Comparison of ENCODE assay signal across 8 cellular contexts in genomic region chr14:65302571-65303184, GRCh38.
DNase-seq lines count a peak whose midpoint lies in the region; ATAC-seq lines count a peak whose summit lies in the region.

No MANE protein-coding gene starts in this region.

- H3K4me1 ChIP-seq in SJCRH30: no peaks in the 10 kb centered on the region

- H3K9me3 Mint-ChIP-seq in activated naive CD4-positive, alpha-beta T cell treated with anti-CD3 and anti-CD28 coated beads, Interleukin-2, amount 50 U/mL, for 72 hours: peaks cover 0 to 4% of the 10 kb centered on the region in 2 donors
- no peaks in the 10 kb centered on the region for H3K9me3 Mint-ChIP-seq in stimulated activated naive CD8-positive, alpha-beta T cell treated with anti-CD3 and anti-CD28 coated beads, Interleukin-15, amount 100 ng/mL, for 72 hours

- no peaks in the 10 kb centered on the region for H3K9me3 ChIP-seq in SJCRH30 (replicated peaks)

- peak overlapping the region; percentile 58 to 91 for H3K4me3 Mint-ChIP-seq in stimulated activated naive CD8-positive, alpha-beta T cell treated with anti-CD3 and anti-CD28 coated beads, Interleukin-15, amount 100 ng/mL, for 72 hours

- H3K27ac ChIP-seq in SJCRH30: no peak overlapping the region

- peak overlapping the region; percentile 79 to 87 for H3K27ac Mint-ChIP-seq in activated naive CD4-positive, alpha-beta T cell treated with anti-CD3 and anti-CD28 coated beads, Interleukin-2, amount 50 U/mL, for 72 hours
- peak overlapping the region; percentile 57 to 66 for H3K27ac Mint-ChIP-seq in stimulated activated naive CD8-positive, alpha-beta T cell treated with anti-CD3 and anti-CD28 coated beads, Interleukin-15, amount 100 ng/mL, for 72 hours

- ATAC-seq in GM18508 (IDR thresholded peaks at IDR 0.05; ENCODE audit: insufficient read depth, unreplicated experiment) (peak; percentile 30), GM21737 (IDR thresholded peaks at IDR 0.05; ENCODE audit: unreplicated experiment) (peak; percentile 51)
- peak; percentile 83 to 88 for ATAC-seq in activated naive CD4-positive, alpha-beta T cell treated with anti-CD3 and anti-CD28 coated beads, Interleukin-2, amount 50 U/mL, for 72 hours
- ATAC-seq in stimulated activated naive CD8-positive, alpha-beta T cell treated with anti-CD3 and anti-CD28 coated beads, Interleukin-15, amount 100 ng/mL, for 72 hours: peak; percentile 88

- H3K4me1 Mint-ChIP-seq in stimulated activated naive CD8-positive, alpha-beta T cell treated with anti-CD3 and anti-CD28 coated beads, Interleukin-15, amount 100 ng/mL, for 72 hours: peaks cover 84% of the 10 kb centered on the region

- no peaks in the 10 kb centered on the region for H3K27me3 Mint-ChIP-seq in stimulated activated naive CD8-positive, alpha-beta T cell treated with anti-CD3 and anti-CD28 coated beads, Interleukin-15, amount 100 ng/mL, for 72 hours

- peak; percentile 66 for DNase-seq in M059J (ENCODE audit: low read depth)
- peak; percentile 64 to 73 for DNase-seq in activated naive CD4-positive, alpha-beta T cell treated with anti-CD3 and anti-CD28 coated beads, Interleukin-2, amount 50 U/mL, for 72 hours (ENCODE audit: low spot score in 2 of 2)
- DNase-seq in stimulated activated naive CD8-positive, alpha-beta T cell treated with anti-CD3 and anti-CD28 coated beads, Interleukin-15, amount 100 ng/mL, for 72 hours: peak; percentile 69 to 86
- no peak for DNase-seq in SJCRH30
- DNase-seq in DMS79 treated with DMSO at 0.1 percent for 48 hours (lab: John Stamatoyannopoulos, UW): no peak
- no peak for DNase-seq in SK-N-DZ (ENCODE audit: low spot score)

- H3K36me3 ChIP-seq in SJCRH30: no peaks in the 10 kb centered on the region

- no peak overlapping the region for H3K4me3 ChIP-seq in SJCRH30

- H3K27me3 ChIP-seq in SJCRH30: no peaks in the 10 kb centered on the region; the same call in 1 of the 2 replicates

- H3K36me3 Mint-ChIP-seq in activated naive CD4-positive, alpha-beta T cell treated with anti-CD3 and anti-CD28 coated beads, Interleukin-2, amount 50 U/mL, for 72 hours: peaks cover 0 to 20% of the 10 kb centered on the region in 2 donors

Comparison
In these comparisons a context has a peak if more than half of its experiments do, and no peak if none do; other contexts are left out.
1. ATAC-seq: peak in every context shown above with its lines; median percentile 88 in stimulated activated naive CD8-positive, alpha-beta T cell treated with anti-CD3 and anti-CD28 coated beads, Interleukin-15, amount 100 ng/mL, for 72 hours; 86 in activated naive CD4-positive, alpha-beta T cell treated with anti-CD3 and anti-CD28 coated beads, Interleukin-2, amount 50 U/mL, for 72 hours; 51 in GM21737; 30 in GM18508.
2. DNase-seq: peak in M059J (single experiment), activated naive CD4-positive, alpha-beta T cell treated with anti-CD3 and anti-CD28 coated beads, Interleukin-2, amount 50 U/mL, for 72 hours (2 of 2) and stimulated activated naive CD8-positive, alpha-beta T cell treated with anti-CD3 and anti-CD28 coated beads, Interleukin-15, amount 100 ng/mL, for 72 hours (2 of 2); none in SJCRH30 (0 of 2), DMS79 treated with DMSO at 0.1 percent for 48 hours (single experiment) and SK-N-DZ (single experiment).